In the genomic region with DNA sequence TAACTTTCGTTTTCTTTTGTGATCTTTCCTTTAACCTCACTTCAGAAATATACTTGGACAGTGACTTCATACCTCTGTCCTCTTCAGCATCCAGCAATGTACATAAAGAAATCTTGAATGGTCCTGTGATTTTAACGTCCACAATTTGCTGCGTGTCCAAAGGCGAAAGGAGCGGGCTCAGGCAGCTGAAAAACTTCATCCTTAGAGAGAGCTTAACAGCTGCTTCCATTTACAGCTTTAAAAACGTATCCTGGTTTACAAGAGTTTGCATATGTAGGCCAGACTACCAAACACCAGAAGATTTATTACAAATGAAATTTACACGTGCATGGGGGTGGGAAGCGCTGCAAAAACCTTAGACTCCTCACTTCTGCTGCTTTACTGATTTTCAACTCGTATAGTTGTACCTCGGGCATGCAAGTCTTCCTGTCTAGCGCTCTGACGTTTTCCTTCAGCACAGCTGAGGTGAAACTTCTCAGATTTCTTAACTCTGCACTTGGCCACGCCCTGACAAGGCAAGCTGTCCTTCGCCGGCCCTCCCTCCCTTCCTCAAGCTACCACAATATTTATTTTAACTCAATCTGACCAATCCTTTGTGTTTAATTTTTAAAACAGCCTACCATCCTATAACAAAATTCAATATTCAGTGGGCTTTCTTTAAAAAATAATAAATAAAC, we compare ENCODE assay signal across 8 cellular contexts.
DNase-seq lines count a peak whose midpoint lies in the region; TF ChIP-seq lines count a peak whose summit lies in the region.

No MANE protein-coding gene starts in this region.

- peak overlapping the region in 1 of 2 donors; percentile 34 for H3K4me3 ChIP-seq in testis

- H3K36me3 ChIP-seq in testis (ENCODE audit: low read depth, missing control alignments): no peaks in the 10 kb centered on the region

- 0 to 1% methylated on average over 13 to 15 of the region's 15 CpGs for WGBS in testis, 2 donors

- peak; percentile 1 for DNase-seq in M059J (ENCODE audit: low read depth)
- peak; percentile 1 for DNase-seq in amniotic epithelial cell (ENCODE audit: low read depth)
- peak; percentile 54 for DNase-seq in iris pigment epithelial cell (ENCODE audit: low read depth)
- DNase-seq in testis: peak; percentile 14
- no peak for DNase-seq in COLO668 (lab: John Stamatoyannopoulos, UW; ENCODE audit: unreplicated experiment)
- no peak for DNase-seq in GM19240 (ENCODE audit: insufficient read length, low spot score)
- DNase-seq in cerebellar nuclear complex (lab: John Stamatoyannopoulos, UW): no peak
- DNase-seq in HCEC 1CT: no peak

- H3K27ac ChIP-seq in testis: no peak overlapping the region

- no peak for TF ChIP-seq CTCF in testis (IDR thresholded peaks at IDR 0.05)

- no peak for TF ChIP-seq POLR2A in testis (IDR thresholded peaks at IDR 0.05)

- H3K27me3 ChIP-seq in testis: no peaks in the 10 kb centered on the region

- intact Hi-C loops in testis (cut with DNase I; ENCODE audit: low total_unique reads): no loop called here

- H3K4me1 ChIP-seq in testis: no peaks in the 10 kb centered on the region

- no peaks in the 10 kb centered on the region for H3K9me3 ChIP-seq in testis

Comparison
In these comparisons a context has a peak if more than half of its experiments do, and no peak if none do; other contexts are left out.
1. DNase-seq: peak in M059J (single experiment), amniotic epithelial cell (single experiment), iris pigment epithelial cell (single experiment) and testis (single experiment); none in COLO668 (single experiment), GM19240 (single experiment), cerebellar nuclear complex (0 of 2) and HCEC 1CT (single experiment).